In genomic region chr4:165191253-165191652, GRCh38 we compare ENCODE assay signal across 21 cellular contexts. TPM values are rescaled to one million over a fixed set of nuclear protein-coding genes. Genes with fewer than 3 reads are reported as not detected.
DNase-seq lines count a peak whose midpoint lies in the region; ATAC-seq, FAIRE-seq and TF ChIP-seq lines count a peak whose summit lies in the region.
"Had no signal": no experiment of that assay in that cellular context is flagged by ENCODE, and none has a peak within 500 bp of the region (broad histone marks: within the 10 kb centered on the region; RNA-seq: fewer than 3 reads in every experiment).

No MANE protein-coding gene starts in this region.

- no peak overlapping the region for H3K9ac ChIP-seq in keratinocyte (ENCODE audit: control insufficient read depth, extremely low read depth, insufficient read depth, low read length)

- H3K9me2 ChIP-seq in GM23338 (ENCODE audit: insufficient read depth), result peaks cover 8% of the 10 kb centered on the region; the same call in 1 of the 2 replicates

- H3K79me2 ChIP-seq in GM23338 (replicated peaks; ENCODE audit: insufficient read depth) (no peaks in the 10 kb centered on the region), keratinocyte (ENCODE audit: control insufficient read depth, insufficient read depth, low read length) (no peaks in the 10 kb centered on the region)

- no peak overlapping the region for H3K27ac ChIP-seq in GM23338 (ENCODE audit: low read depth)
- peak overlapping the region; percentile 55 for H3K27ac ChIP-seq in VCaP
- no peak overlapping the region for H3K27ac ChIP-seq in keratinocyte (ENCODE audit: control insufficient read depth, insufficient read depth, low read length)

- H3K4me3 Mint-ChIP-seq in activated T-cell treated with anti-CD3 and anti-CD28 coated beads, Interleukin-2, amount 50 U/mL, for 24 hours, result no peak overlapping the region
- no peak overlapping the region for H3K4me3 Mint-ChIP-seq in GM23338
- H3K4me3 Mint-ChIP-seq: CD14-positive monocyte, HFFc6, IgD-negative memory B cell had no signal

- ATAC-seq in GM23338 (no peak), HG03135 (IDR thresholded peaks at IDR 0.05; ENCODE audit: unreplicated experiment) (no peak), GM21737 (IDR thresholded peaks at IDR 0.05; ENCODE audit: unreplicated experiment) (no peak)

- H3K36me3 ChIP-seq in GM23338 (ENCODE audit: insufficient read depth) (no peaks in the 10 kb centered on the region), keratinocyte (ENCODE audit: control insufficient read depth in 2 of 2, extremely low read depth in 1 of 2, insufficient read depth in 2 of 2, low read length in 2 of 2) (no peaks in the 10 kb centered on the region)

- no peaks in the 10 kb centered on the region for H3F3A ChIP-seq in GM23338 (replicated peaks; ENCODE audit: low read depth)

- no peaks in the 10 kb centered on the region for H3K9me3 ChIP-seq in keratinocyte (ENCODE audit: control insufficient read depth, low read depth, low read length)

- no peaks in the 10 kb centered on the region for H3K36me3 Mint-ChIP-seq in activated T-cell treated with anti-CD3 and anti-CD28 coated beads, Interleukin-2, amount 50 U/mL, for 24 hours (ENCODE audit: low read depth)
- no peaks in the 10 kb centered on the region for H3K36me3 Mint-ChIP-seq in GM23338 (ENCODE audit: low read depth)
- H3K36me3 Mint-ChIP-seq: CD14-positive monocyte, IgD-negative memory B cell had no signal

- H3K4me1 ChIP-seq in GM23338 (ENCODE audit: insufficient read depth) (peaks cover 5% of the 10 kb centered on the region; the same call in 1 of the 2 replicates), keratinocyte (ENCODE audit: control insufficient read depth, extremely low read depth, insufficient read depth, low read length) (no peaks in the 10 kb centered on the region)

- no peak for TF ChIP-seq CTCF in GM23338 (conservative IDR thresholded peaks at IDR 0.05; ENCODE audit: low read depth in 2 of 2)
- no peak for TF ChIP-seq CTCF in VCaP (conservative IDR thresholded peaks at IDR 0.05)
- no peak for TF ChIP-seq CTCF in keratinocyte (optimal IDR thresholded peaks at IDR 0.05 in 1 of 3, IDR thresholded peaks at IDR 0.05 in 1 of 3, conservative IDR thresholded peaks at IDR 0.05 in 1 of 3; ENCODE audit: extremely low read depth in 1 of 3, insufficient read depth in 2 of 3, low read length in 3 of 3)

- dilution Hi-C loops in keratinocyte (cut with MboI; ENCODE audit: extremely low pct_ligation_motif_present, low sequenced_read_pairs), result no loop called here

- FAIRE-seq in keratinocyte (lab: Jason Lieb, UNC), result peak; percentile 32
- FAIRE-seq: H54 had no signal

- H3K9me3 Mint-ChIP-seq in activated T-cell treated with anti-CD3 and anti-CD28 coated beads, Interleukin-2, amount 50 U/mL, for 24 hours, result no peaks in the 10 kb centered on the region
- H3K9me3 Mint-ChIP-seq in GM23338, result no peaks in the 10 kb centered on the region; the same call in 2 of the 3 replicates
- H3K9me3 Mint-ChIP-seq: CD14-positive monocyte, HFFc6 had no signal

- H3K4me1 Mint-ChIP-seq in activated T-cell treated with anti-CD3 and anti-CD28 coated beads, Interleukin-2, amount 50 U/mL, for 24 hours (ENCODE audit: low read depth), result peaks cover 32% of the 10 kb centered on the region
- H3K4me1 Mint-ChIP-seq in GM23338, result peaks cover 5% of the 10 kb centered on the region; the same call in 1 of the 3 replicates
- H3K4me1 Mint-ChIP-seq: CD14-positive monocyte, IgD-negative memory B cell had no signal

- H3K27me3 ChIP-seq in GM23338 (ENCODE audit: insufficient read depth) (no peaks in the 10 kb centered on the region), keratinocyte (ENCODE audit: control insufficient read depth, extremely low read depth, insufficient read depth, low read length) (no peaks in the 10 kb centered on the region)

- H2AFZ ChIP-seq in GM23338 (peak overlapping the region; percentile 59; the same call in 1 of the 2 replicates), keratinocyte (ENCODE audit: control insufficient read depth, low read length) (no peak overlapping the region)

- H3K9me1 ChIP-seq in keratinocyte (ENCODE audit: control insufficient read depth, extremely low read depth, insufficient read depth, low read length), result no peaks in the 10 kb centered on the region

- H3K4me2 ChIP-seq in GM23338 (no peak overlapping the region), keratinocyte (ENCODE audit: control insufficient read depth, extremely low read depth, insufficient read depth, low read depth, low read length) (no peak overlapping the region)

- no peak for DNase-seq in activated T-cell treated with anti-CD3 and anti-CD28 coated beads, Interleukin-2, amount 50 U/mL, for 24 hours
- no peak for DNase-seq in activated T-cell treated with anti-CD3 and anti-CD28 coated beads, Interleukin-2, amount 50 U/mL, for 1 hour
- no peak for DNase-seq in GM23338 (ENCODE audit: low spot score)
- DNase-seq in keratinocyte (ENCODE audit: low read depth, low spot score), result no peak
- DNase-seq in AG08396 (ENCODE audit: low spot score), result no peak
- DNase-seq: AML-193, COR-L47, EL, HFFc6, Kasumi-1, MM.1S, NCI-H1105, NCI-H1694, NCI-H524, SHP77 treated with DMSO at 0.1 percent for 48 hours had no signal

- H3K27me3 Mint-ChIP-seq in activated T-cell treated with anti-CD3 and anti-CD28 coated beads, Interleukin-2, amount 50 U/mL, for 24 hours, result no peaks in the 10 kb centered on the region
- no peaks in the 10 kb centered on the region for H3K27me3 Mint-ChIP-seq in GM23338 (ENCODE audit: insufficient read depth, low read depth, poor library complexity)

- peak overlapping the region; percentile 82 for H3K27ac Mint-ChIP-seq in activated T-cell treated with anti-CD3 and anti-CD28 coated beads, Interleukin-2, amount 50 U/mL, for 24 hours
- no peak overlapping the region for H3K27ac Mint-ChIP-seq in GM23338
- H3K27ac Mint-ChIP-seq: CD14-positive monocyte, HFFc6, IgD-negative memory B cell had no signal

- H3K4me3 ChIP-seq in GM23338 (no peak overlapping the region), keratinocyte (ENCODE audit: control insufficient read depth in 2 of 3, extremely low read depth in 1 of 3, insufficient read depth in 2 of 3, low read depth in 1 of 3, low read length in 3 of 3) (no peak overlapping the region)

- H4K20me1 ChIP-seq in GM23338 (replicated peaks; ENCODE audit: insufficient read depth) (no peaks in the 10 kb centered on the region), keratinocyte (ENCODE audit: control insufficient read depth, extremely low read depth, insufficient read depth, low read length) (no peaks in the 10 kb centered on the region)

TF ChIP-seq in GM23338, 12 proteins besides CTCF, POLR2A, EP300 and RAD21 (continues in another document):
- TF ChIP-seq REST (IDR thresholded peaks at IDR 0.05; ENCODE audit: unreplicated experiment) (no peak), POLR2AphosphoS5 (IDR thresholded peaks at IDR 0.05; ENCODE audit: low read depth) (no peak), STAT1 (IDR thresholded peaks at IDR 0.05; ENCODE audit: unreplicated experiment) (no peak), NANOG (IDR thresholded peaks at IDR 0.05; ENCODE audit: borderline replicate concordance) (no peak)

RNA-seq across cellular contexts. Expression of gene KLHL2, which starts 16.1 kb away (rescaled TPM):
- total RNA-seq in GM23338 (2014; rRNA removed; shearing (Covaris generic)), result 12.4 and 14.8 TPM in 2 replicates
- polyA plus RNA-seq in GM23338 (2016; fragmentation: Nextera tagmentation; extraction: Ambion mirVana), result 5.0 and 7.1 TPM in 2 replicates
- 10.2 to 18.5 TPM (median 10.7 TPM) in 3 replicates for polyA plus RNA-seq in keratinocyte
- 25.5 TPM for polyA plus RNA-seq in keratinocyte (2011; ENCODE audit: low read depth)
- polyA plus RNA-seq in keratinocyte (2011; cell fraction: cytosol; rRNA removed), result 9.3 and 15.5 TPM in 2 replicates
- 14.0 and 18.0 TPM in 2 replicates for polyA plus RNA-seq in keratinocyte (2011; cell fraction: nucleus; rRNA removed)
- polyA plus RNA-seq in keratinocyte (2012; ENCODE audit: low replicate concordance), result 10.0 and 15.7 TPM in 2 replicates
- polyA minus RNA-seq in keratinocyte, result 2.8 to 13.3 TPM (median 8.2 TPM) in 3 replicates
- polyA minus RNA-seq in keratinocyte (2011; cell fraction: cytosol; rRNA and poly(A)+ RNA removed), result 5.4 TPM
- polyA minus RNA-seq in keratinocyte (2011; cell fraction: nucleus; rRNA and poly(A)+ RNA removed), result 3.4 and 9.7 TPM in 2 replicates
